In genomic region chr2:72573232-72573631, GRCh38 we compare ENCODE assay signal across 22 cellular contexts.
DNase-seq lines count a peak whose midpoint lies in the region; ATAC-seq and TF ChIP-seq lines count a peak whose summit lies in the region.
"Had no signal": no experiment of that assay in that cellular context is flagged by ENCODE, and none has a peak within 500 bp of the region (broad histone marks: within the 10 kb centered on the region; RNA-seq: fewer than 3 reads in every experiment).

No MANE protein-coding gene starts in this region.

- H2BK20ac ChIP-seq in IMR-90 (ENCODE audit: low read depth, low read length) = 0 out of 2 replicates have a peak overlapping the region, but pooled peaks have one; percentile 55

- H4K5ac ChIP-seq in IMR-90 (ENCODE audit: low read depth, low read length) = peak overlapping the region; percentile 58; the same call in 1 of the 2 replicates

- H3K9me1 ChIP-seq in IMR-90 (ENCODE audit: insufficient read depth, low read length) = no peaks in the 10 kb centered on the region; the same call in 1 of the 2 replicates

- WGBS in IMR-90 (ENCODE audit: extremely low coverage in 2 of 2, insufficient read length in 1 of 2), 2 experiments = no CpG with 5 or more reads among the region's 1 CpG

- H4K20me1 ChIP-seq in IMR-90 (ENCODE audit: insufficient read depth, low read length) = no peaks in the 10 kb centered on the region

- peak overlapping the region; percentile 72; the same call in 1 of the 2 replicates for H3K18ac ChIP-seq in IMR-90 (ENCODE audit: low read depth, low read length)

- intact Hi-C loops in IMR-90 (cut with micrococcal nuclease) = no loop called here

- H3K14ac ChIP-seq in IMR-90 (replicated peaks; ENCODE audit: low read depth, low read length) = no peak overlapping the region

- no peak overlapping the region for H3K4me3 Mint-ChIP-seq in mesothelial cell of epicardium
- no peak overlapping the region for H3K4me3 Mint-ChIP-seq in stimulated activated effector memory CD8-positive, alpha-beta T cell treated with anti-CD3 and anti-CD28 coated beads, Interleukin-12 subunit alpha, Interleukin-12 subunit beta, amount 100 ng/mL, for 72 hours
- H3K4me3 Mint-ChIP-seq: CD8-positive, alpha-beta T cell; GM23338; H9 had no signal

- no peak overlapping the region for H3K4me2 ChIP-seq in IMR-90 (ENCODE audit: low read depth, low read length)
- H3K4me2 ChIP-seq: GM23338, PC-9 had no signal

- peak overlapping the region; percentile 59; the same call in 1 of the 2 replicates for H3K23ac ChIP-seq in IMR-90 (ENCODE audit: low read depth, low read length)

- TF ChIP-seq CTCF in IMR-90 (conservative IDR thresholded peaks at IDR 0.05; ENCODE audit: low read depth, low read length) (no peak), brain microvascular endothelial cell (IDR thresholded peaks at IDR 0.05; ENCODE audit: low read depth, low read length, missing control alignments) (no peak), mesothelial cell of epicardium (IDR thresholded peaks at IDR 0.05; ENCODE audit: unreplicated experiment) (no peak)

- H3K36me3 Mint-ChIP-seq in mesothelial cell of epicardium = peaks cover 17% of the 10 kb centered on the region
- H3K36me3 Mint-ChIP-seq in stimulated activated effector memory CD8-positive, alpha-beta T cell treated with anti-CD3 and anti-CD28 coated beads, Interleukin-12 subunit alpha, Interleukin-12 subunit beta, amount 100 ng/mL, for 72 hours = no peaks in the 10 kb centered on the region

- no peak overlapping the region for H2AK9ac ChIP-seq in IMR-90 (replicated peaks; ENCODE audit: low read depth, low read length, poor library complexity)

- in situ Hi-C loops in IMR-90 (cut with MboI; ENCODE audit: low sequenced_read_pairs) (loop anchor here (10.0 kb wide), 1 partner anchor 418 kb away; no protein-coding TSS in a partner anchor), brain microvascular endothelial cell (cut with HindIII; ENCODE audit: low pct_ligation_motif_present, low sequenced_read_pairs) (no loop called here)

- peak; percentile 57 for DNase-seq in EH (ENCODE audit: low read depth)
- no peak for DNase-seq in IMR-90
- DNase-seq in brain microvascular endothelial cell = peak; percentile 36
- no peak for DNase-seq in mesothelial cell of epicardium (ENCODE audit: low spot score in 2 of 2, unreplicated experiment in 2 of 2)
- DNase-seq in NCI-H2227 (lab: John Stamatoyannopoulos, UW; ENCODE audit: unreplicated experiment) = no peak
- DNase-seq in stimulated activated effector memory CD8-positive, alpha-beta T cell treated with anti-CD3 and anti-CD28 coated beads, Interleukin-12 subunit alpha, Interleukin-12 subunit beta, amount 100 ng/mL, for 72 hours (ENCODE audit: low spot score in 2 of 2) = no peak
- DNase-seq: C1 segment of cervical spinal cord; CD8-positive, alpha-beta T cell; DMS79; H9; NCI-H1105 treated with DMSO at 0.1 percent for 48 hours; NCI-H146; NCI-H2029; NCI-H2227 treated with DMSO at 0.1 percent for 48 hours; NCI-H526 treated with DMSO at 0.1 percent for 48 hours; PC-9; T-helper 1 cell had no signal

- H3K27me3 ChIP-seq in IMR-90 (ENCODE audit: control insufficient read depth, insufficient read depth, low read length) = no peaks in the 10 kb centered on the region
- no peaks in the 10 kb centered on the region for H3K27me3 ChIP-seq in brain microvascular endothelial cell (replicated peaks)

- no peak overlapping the region for H4K8ac ChIP-seq in IMR-90 (ENCODE audit: low read depth in 2 of 2, low read length in 2 of 2)

- CTCF ChIA-PET in IMR-90 (lab: Yijun Ruan, JAX) = no interaction called here

- dilution Hi-C loops in IMR-90 (cut with HindIII; ENCODE audit: low sequenced_read_pairs, unreplicated experiment) = no loop called here

- no peak for TF ChIP-seq RAD21 in IMR-90 (IDR thresholded peaks at IDR 0.05; ENCODE audit: low read length)

- H2BK120ac ChIP-seq in IMR-90 (ENCODE audit: low read depth, low read length) = peak overlapping the region; percentile 68

- no peak overlapping the region for H3K9ac ChIP-seq in IMR-90 (ENCODE audit: low read depth, low read length)

- no peaks in the 10 kb centered on the region for H3K9me3 Mint-ChIP-seq in mesothelial cell of epicardium
- no peaks in the 10 kb centered on the region for H3K9me3 Mint-ChIP-seq in stimulated activated effector memory CD8-positive, alpha-beta T cell treated with anti-CD3 and anti-CD28 coated beads, Interleukin-12 subunit alpha, Interleukin-12 subunit beta, amount 100 ng/mL, for 72 hours
- H3K9me3 Mint-ChIP-seq: CD8-positive, alpha-beta T cell; GM23338; H9 had no signal

- H3K79me1 ChIP-seq in IMR-90 (ENCODE audit: low read depth in 1 of 2, low read length in 2 of 2) = peaks cover 0 to 4% of the 10 kb centered on the region in 2 experiments; a peak in 2 of 4 replicates

- TF ChIP-seq POLR2A in IMR-90 (IDR thresholded peaks at IDR 0.05; ENCODE audit: low read depth, low read length) = no peak

- ATAC-seq in IMR-90 (ENCODE audit: low read depth) (no peak), SK-N-SH treated with all-trans-retinoic acid at 6 μM for 48 hours (no peak), GM18870 (IDR thresholded peaks at IDR 0.05; ENCODE audit: unreplicated experiment) (no peak)
- ATAC-seq in stimulated activated effector memory CD8-positive, alpha-beta T cell treated with anti-CD3 and anti-CD28 coated beads, Interleukin-12 subunit alpha, Interleukin-12 subunit beta, amount 100 ng/mL, for 72 hours = no peak
- ATAC-seq: CD8-positive, alpha-beta T cell; GM23338; Right ventricle myocardium inferior had no signal

- no peak overlapping the region for H3K27ac ChIP-seq in IMR-90 (ENCODE audit: insufficient read depth, low read length)
- H3K27ac ChIP-seq in brain microvascular endothelial cell = peak overlapping the region; percentile 79
- H3K27ac ChIP-seq: PC-9 had no signal

- POLR2A ChIA-PET in IMR-90 (lab: Charles Lee; ENCODE audit: unreplicated experiment) = no interaction called here

- no peak overlapping the region for H2AK5ac ChIP-seq in IMR-90 (ENCODE audit: low read depth, low read length)

- H3K36me3 ChIP-seq in IMR-90 (ENCODE audit: control insufficient read depth, insufficient read depth, low read length) = no peaks in the 10 kb centered on the region
- H3K36me3 ChIP-seq in brain microvascular endothelial cell (replicated peaks) = no peaks in the 10 kb centered on the region

- H3K27ac Mint-ChIP-seq in mesothelial cell of epicardium = peak overlapping the region; percentile 92
- no peak overlapping the region for H3K27ac Mint-ChIP-seq in stimulated activated effector memory CD8-positive, alpha-beta T cell treated with anti-CD3 and anti-CD28 coated beads, Interleukin-12 subunit alpha, Interleukin-12 subunit beta, amount 100 ng/mL, for 72 hours
- H3K27ac Mint-ChIP-seq: CD8-positive, alpha-beta T cell; GM23338; H9 had no signal

- H3K27me3 Mint-ChIP-seq in mesothelial cell of epicardium (ENCODE audit: low read depth) = no peaks in the 10 kb centered on the region

- H2BK15ac ChIP-seq in IMR-90 (ENCODE audit: low read depth, low read length) = no peak overlapping the region

- peaks cover 67% of the 10 kb centered on the region for H3K4me1 Mint-ChIP-seq in mesothelial cell of epicardium
- H3K4me1 Mint-ChIP-seq in stimulated activated effector memory CD8-positive, alpha-beta T cell treated with anti-CD3 and anti-CD28 coated beads, Interleukin-12 subunit alpha, Interleukin-12 subunit beta, amount 100 ng/mL, for 72 hours = no peaks in the 10 kb centered on the region

- H3K4me1 ChIP-seq in IMR-90 (ENCODE audit: control insufficient read depth, insufficient read depth, low read length) = peaks cover 4% of the 10 kb centered on the region; the same call in 1 of the 2 replicates

- BruUV-seq in IMR-90 (replicated peaks; lab: Mats Ljungman, UMichigan) = no TSS peak

- no peaks in the 10 kb centered on the region for H3K9me3 ChIP-seq in IMR-90 (ENCODE audit: control insufficient read depth, insufficient read depth, low read length)
- H3K9me3 ChIP-seq: Caco-2 had no signal

- H2BK5ac ChIP-seq in IMR-90 (ENCODE audit: low read depth, low read length, poor library complexity, severe bottlenecking) = peak overlapping the region; percentile 87

- no peak overlapping the region for H2AFZ ChIP-seq in IMR-90 (replicated peaks; ENCODE audit: low read length, poor library complexity)
- H2AFZ ChIP-seq: GM23338, PC-9 had no signal

- H3K4ac ChIP-seq in IMR-90 (ENCODE audit: low read depth, low read length) = peak overlapping the region; percentile 22; the same call in 1 of the 2 replicates

- H3K56ac ChIP-seq in IMR-90 (ENCODE audit: extremely low read depth, insufficient read depth, low read length) = no peak overlapping the region

- H3K4me3 ChIP-seq in IMR-90 (ENCODE audit: insufficient read depth, low read depth, low read length) (no peak overlapping the region), brain microvascular endothelial cell (ENCODE audit: low read depth, low read length) (no peak overlapping the region)
- H3K4me3 ChIP-seq: GM23338, PC-9 had no signal

- no peak overlapping the region for H4K91ac ChIP-seq in IMR-90 (ENCODE audit: insufficient read depth, low read depth, low read length)

TF ChIP-seq in IMR-90, 13 proteins besides CTCF, POLR2A, EP300 and RAD21 (continues in another document):
- TF ChIP-seq CEBPB (IDR thresholded peaks at IDR 0.05; ENCODE audit: low read depth, low read length) (peak; percentile 81), ELK1 (IDR thresholded peaks at IDR 0.05; ENCODE audit: borderline replicate concordance, low read depth, low read length) (no peak), MXI1 (IDR thresholded peaks at IDR 0.05; ENCODE audit: borderline replicate concordance, low read depth, low read length) (no peak)

TF ChIP-seq in SK-N-SH treated with all-trans-retinoic acid at 6 μM for 48 hours, 23 proteins besides CTCF, POLR2A, EP300 and RAD21 (continues in another document):
- TF ChIP-seq CSDC2 (CRISPR knock-in tag; IDR thresholded peaks at IDR 0.05) = no peak
- TF ChIP-seq BACH2 (CRISPR knock-in tag; IDR thresholded peaks at IDR 0.05; ENCODE audit: borderline replicate concordance) = no peak
- TF ChIP-seq GLIS3 (CRISPR knock-in tag; IDR thresholded peaks at IDR 0.05) = no peak
- TF ChIP-seq PPARA (CRISPR knock-in tag; IDR thresholded peaks at IDR 0.05; ENCODE audit: borderline replicate concordance) = no peak
- TF ChIP-seq OSR1 (CRISPR knock-in tag; IDR thresholded peaks at IDR 0.05) = no peak
- TF ChIP-seq ISL1 (CRISPR knock-in tag; IDR thresholded peaks at IDR 0.05) = no peak
- no peak for TF ChIP-seq ZNF8 (CRISPR knock-in tag; IDR thresholded peaks at IDR 0.05)
- no peak; the same call in 1 of the 2 replicates for TF ChIP-seq ZFP3 (CRISPR knock-in tag; IDR thresholded peaks at IDR 0.05)

Comparison
In these comparisons a context has a peak if more than half of its experiments do, and no peak if none do; other contexts are left out.
1. DNase-seq: peak in EH (single experiment) and brain microvascular endothelial cell (single experiment); none in IMR-90 (single experiment), mesothelial cell of epicardium (0 of 2), NCI-H2227 (single experiment) and stimulated activated effector memory CD8-positive, alpha-beta T cell treated with anti-CD3 and anti-CD28 coated beads, Interleukin-12 subunit alpha, Interleukin-12 subunit beta, amount 100 ng/mL, for 72 hours (0 of 2).